ENCODE assay signal across 8 cellular contexts in the genomic region with DNA sequence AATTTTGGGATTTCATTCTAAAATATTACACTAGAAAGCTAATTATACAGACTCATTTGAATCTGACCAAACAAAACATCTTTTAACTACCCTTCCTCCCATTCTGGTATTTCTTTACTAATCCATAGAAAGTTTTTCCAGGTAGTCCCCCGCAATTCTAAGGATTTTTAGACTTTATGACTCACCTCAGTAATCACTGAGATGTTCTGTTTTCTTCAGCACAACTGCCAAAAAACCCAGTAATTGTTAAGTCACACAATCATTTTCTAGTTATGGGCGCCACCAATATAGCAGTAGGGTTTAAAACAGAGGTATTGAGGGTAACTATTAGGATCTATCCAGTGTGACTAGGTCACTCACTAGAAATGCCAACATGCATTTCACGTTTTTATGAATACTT. TPM values are rescaled to one million over a fixed set of nuclear protein-coding genes. Genes with fewer than 3 reads are reported as not detected.
A peak's percentile ranks its signal among the peaks of the same experiment; 100 is the strongest.
DNase-seq lines count a peak whose midpoint lies in the region; ATAC-seq and TF ChIP-seq lines count a peak whose summit lies in the region.

No MANE protein-coding gene starts in this region.

- CTCF ChIA-PET in MCF 10A (lab: Yijun Ruan, JAX) = no interaction called here
- CTCF ChIA-PET in activated naive CD4-positive, alpha-beta T cell treated with anti-CD3 and anti-CD28 coated beads, Interleukin-2, amount 10 ng/mL, durations not matched to agents 7 days and 5 days (lab: Charles Lee) = no interaction called here

- H2BK15ac ChIP-seq in mesendoderm (replicated peaks; ENCODE audit: low read depth) = no peak overlapping the region

- H3K23ac ChIP-seq in mesendoderm (ENCODE audit: low read length) = no peak overlapping the region

- peak overlapping the region; percentile 76 for H3K9ac ChIP-seq in mesendoderm (ENCODE audit: low read length)

- H3K27me3 ChIP-seq in HL-60 (ENCODE audit: insufficient read depth, poor library complexity, severe bottlenecking) (no peaks in the 10 kb centered on the region), mesendoderm (ENCODE audit: insufficient read depth, low read length, poor library complexity) (no peaks in the 10 kb centered on the region)

- POLR2A ChIA-PET in MCF 10A (lab: Yijun Ruan, JAX) = interaction anchor here (0.7 to 5.5 kb wide), 14 partner anchors 9 to 1867 kb away, joined by 3 to 134 read pairs (median 20); a partner anchor contains a TSS

- no peak overlapping the region for H4K5ac ChIP-seq in mesendoderm (ENCODE audit: low read length)

- peaks cover 45% of the 10 kb centered on the region for H3K79me2 ChIP-seq in mesendoderm (ENCODE audit: control insufficient read depth, insufficient read depth, low read length)

- no peak for ATAC-seq in sciatic nerve

- peaks cover 3% of the 10 kb centered on the region for H3K4me1 Mint-ChIP-seq in MCF 10A (ENCODE audit: insufficient read depth, unreplicated experiment)
- H3K4me1 Mint-ChIP-seq in activated naive CD4-positive, alpha-beta T cell treated with anti-CD3 and anti-CD28 coated beads, Interleukin-2, amount 10 ng/mL, durations not matched to agents 7 days and 5 days = peaks cover 55% of the 10 kb centered on the region

- no peak overlapping the region for H4K8ac ChIP-seq in mesendoderm (ENCODE audit: low read depth, low read length)

- BruUV-seq in MCF 10A (replicated peaks; lab: Mats Ljungman, UMichigan) = no TSS peak

- in situ Hi-C loops in ACHN (cut with HindIII; ENCODE audit: low pct_ligation_motif_present, low pct_unique_long_range_greater_than_20kb, low sequenced_read_pairs) = no loop called here

- H3K56ac ChIP-seq in mesendoderm (ENCODE audit: low read length) = peak overlapping the region; percentile 11

- H2AK5ac ChIP-seq in mesendoderm (ENCODE audit: low read length) = no peak overlapping the region

- H3K36me3 Mint-ChIP-seq in MCF 10A (ENCODE audit: insufficient read depth, unreplicated experiment) = peaks cover 41% of the 10 kb centered on the region
- peaks cover 36% of the 10 kb centered on the region for H3K36me3 Mint-ChIP-seq in activated naive CD4-positive, alpha-beta T cell treated with anti-CD3 and anti-CD28 coated beads, Interleukin-2, amount 10 ng/mL, durations not matched to agents 7 days and 5 days

- no peaks in the 10 kb centered on the region for H3K9me3 Mint-ChIP-seq in MCF 10A (ENCODE audit: unreplicated experiment)
- no peaks in the 10 kb centered on the region for H3K9me3 Mint-ChIP-seq in activated naive CD4-positive, alpha-beta T cell treated with anti-CD3 and anti-CD28 coated beads, Interleukin-2, amount 10 ng/mL, durations not matched to agents 7 days and 5 days

- H3K4me2 ChIP-seq in mesendoderm (ENCODE audit: low read length) = peak overlapping the region; percentile 69

- H3K4ac ChIP-seq in mesendoderm (ENCODE audit: low read depth, low read length) = no peak overlapping the region

- H2BK5ac ChIP-seq in mesendoderm (ENCODE audit: low read length) = no peak overlapping the region

- TF ChIP-seq CTCF in HL-60 (IDR thresholded peaks at IDR 0.05; ENCODE audit: insufficient read depth, low read length) = no peak
- no peak for TF ChIP-seq CTCF in MCF 10A (IDR thresholded peaks at IDR 0.05; ENCODE audit: unreplicated experiment)

- H2BK120ac ChIP-seq in mesendoderm (ENCODE audit: low read depth, low read length) = no peak overlapping the region

- H3K27me3 Mint-ChIP-seq in MCF 10A (ENCODE audit: insufficient read depth, unreplicated experiment) = no peaks in the 10 kb centered on the region
- no peaks in the 10 kb centered on the region for H3K27me3 Mint-ChIP-seq in activated naive CD4-positive, alpha-beta T cell treated with anti-CD3 and anti-CD28 coated beads, Interleukin-2, amount 10 ng/mL, durations not matched to agents 7 days and 5 days

- H3K36me3 ChIP-seq in mesendoderm (ENCODE audit: control insufficient read depth, insufficient read depth, low read length) = peaks cover 4% of the 10 kb centered on the region

- H3K27ac ChIP-seq in HL-60 (replicated peaks) (peak overlapping the region; percentile 97), mesendoderm (ENCODE audit: low read depth, low read length) (no peak overlapping the region)

- H3K27ac Mint-ChIP-seq in MCF 10A (ENCODE audit: low read depth, unreplicated experiment) = no peak overlapping the region
- no peak overlapping the region for H3K27ac Mint-ChIP-seq in activated naive CD4-positive, alpha-beta T cell treated with anti-CD3 and anti-CD28 coated beads, Interleukin-2, amount 10 ng/mL, durations not matched to agents 7 days and 5 days

- peaks cover 11% of the 10 kb centered on the region for H3K79me1 ChIP-seq in mesendoderm (ENCODE audit: low read length)

- intact Hi-C loops in MCF 10A (cut with micrococcal nuclease) = loop anchor here (5.0 kb wide), 1 partner anchor 66 kb away; no protein-coding TSS in a partner anchor
- intact Hi-C loops in sciatic nerve (cut with DNase I) = no loop called here

- H3K4me1 ChIP-seq in mesendoderm (ENCODE audit: control insufficient read depth, low read depth, low read length) = no peaks in the 10 kb centered on the region

- H3K4me3 ChIP-seq in HL-60 (replicated peaks; ENCODE audit: insufficient read depth, low read length) (peak overlapping the region; percentile 79), mesendoderm (ENCODE audit: low read length) (peak overlapping the region; percentile 10)

- no peak overlapping the region for H3K4me3 Mint-ChIP-seq in MCF 10A (ENCODE audit: unreplicated experiment)
- no peak overlapping the region for H3K4me3 Mint-ChIP-seq in activated naive CD4-positive, alpha-beta T cell treated with anti-CD3 and anti-CD28 coated beads, Interleukin-2, amount 10 ng/mL, durations not matched to agents 7 days and 5 days

- H3K18ac ChIP-seq in mesendoderm (ENCODE audit: low read length) = no peak overlapping the region

- no CpG with 5 or more reads among the region's 3 CpGs for WGBS in mesendoderm (ENCODE audit: extremely low coverage, insufficient coverage, low lambda C conversion rate)

- DNase-seq in A172 (ENCODE audit: low spot score) (peak; percentile 3), HL-60 (ENCODE audit: low read depth in 1 of 2, low spot score in 1 of 2) (no peak), MCF 10A (ENCODE audit: unreplicated experiment) (peak; percentile 41), mesendoderm (no peak), sciatic nerve (ENCODE audit: low spot score) (no peak), NCI-H524 (lab: John Stamatoyannopoulos, UW) (no peak), ACHN (no peak)
- no peak for DNase-seq in activated naive CD4-positive, alpha-beta T cell treated with anti-CD3 and anti-CD28 coated beads, Interleukin-2, amount 10 ng/mL, durations not matched to agents 7 days and 5 days

RNA-seq across cellular contexts. Expression of a gene that starts 1.6 kb away (rescaled TPM):
- 4.2 and 4.6 TPM in 2 replicates for total RNA-seq in A172 (2014; rRNA removed; shearing (Covaris generic))
- total RNA-seq in MCF 10A (2022) (18.2 and 19.0 TPM in 2 replicates), sciatic nerve (38.4 TPM)
- 8.2 TPM for polyA plus RNA-seq in mesendoderm (2013, experiment 1 of 2)
- polyA plus RNA-seq in mesendoderm (2013, experiment 2 of 2) = 7.5 TPM

RNA-seq across cellular contexts. Expression of a gene that starts 52.1 kb away (rescaled TPM):
- 163 and 205 TPM in 2 replicates for total RNA-seq in A172 (2014; rRNA removed; shearing (Covaris generic))
- total RNA-seq in MCF 10A (2022) (203 and 239 TPM in 2 replicates), sciatic nerve (127 TPM)
- polyA plus RNA-seq in mesendoderm (2013, experiment 1 of 2) = 640 TPM
- 634 TPM for polyA plus RNA-seq in mesendoderm (2013, experiment 2 of 2)

Comparison
In these comparisons a context has a peak if more than half of its experiments do, and no peak if none do; other contexts are left out.
1. DNase-seq: peak in A172 (single experiment) and MCF 10A (single experiment); none in HL-60 (0 of 2), mesendoderm (single experiment), activated naive CD4-positive, alpha-beta T cell treated with anti-CD3 and anti-CD28 coated beads, Interleukin-2, amount 10 ng/mL, durations not matched to agents 7 days and 5 days (single experiment), sciatic nerve (single experiment), NCI-H524 (0 of 2) and ACHN (single experiment).